Comparison of ENCODE assay signal across 1 cellular context in the genomic region with DNA sequence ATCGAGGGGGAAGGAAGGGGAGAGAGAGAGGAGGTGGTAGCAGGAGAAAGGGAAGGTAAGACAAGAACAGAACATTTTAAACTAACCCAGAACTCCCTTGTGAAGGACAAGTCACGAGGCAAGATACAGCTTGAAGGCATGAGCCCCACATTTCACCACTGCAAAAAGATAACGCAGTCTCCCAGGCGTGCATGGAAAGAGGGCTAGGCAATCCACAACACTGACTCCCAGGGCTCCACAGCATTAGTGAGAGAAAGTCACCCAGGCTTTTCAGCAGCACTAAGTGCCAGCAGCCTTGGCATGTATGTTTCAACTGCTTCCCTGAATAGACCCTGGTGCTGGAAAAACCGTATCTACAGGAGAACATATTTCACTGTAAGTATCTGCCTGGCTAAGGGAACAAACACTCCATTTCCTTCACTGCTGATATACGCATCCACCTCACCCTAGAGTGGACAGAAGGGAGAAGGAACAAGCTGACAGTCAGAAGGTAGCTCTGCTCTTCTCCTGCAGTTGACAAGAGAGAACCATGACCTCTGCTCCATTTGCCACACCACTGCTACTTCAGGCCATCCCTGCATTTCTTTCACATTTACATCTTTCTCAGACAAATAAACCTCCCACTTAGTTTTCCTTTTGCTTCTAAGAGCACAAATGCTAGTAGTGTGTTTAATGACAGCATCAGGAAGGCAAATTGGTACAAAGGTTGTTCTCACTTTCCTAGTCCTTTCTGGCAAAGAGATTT.
TF ChIP-seq lines count a peak whose summit lies in the region.

No MANE protein-coding gene starts in this region.

TF ChIP-seq in WTC11, 78 proteins besides CTCF, POLR2A, EP300 and RAD21 (continued from another document):
- TF ChIP-seq ZBTB43 (CRISPR knock-in tag; IDR thresholded peaks at IDR 0.05) (no peak), FOXK1 (CRISPR knock-in tag; IDR thresholded peaks at IDR 0.05) (no peak), NR1H2 (CRISPR knock-in tag; IDR thresholded peaks at IDR 0.05) (no peak)
- TF ChIP-seq, protein P1, sequence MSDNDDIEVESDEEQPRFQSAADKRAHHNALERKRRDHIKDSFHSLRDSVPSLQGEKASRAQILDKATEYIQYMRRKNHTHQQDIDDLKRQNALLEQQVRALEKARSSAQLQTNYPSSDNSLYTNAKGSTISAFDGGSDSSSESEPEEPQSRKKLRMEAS (CRISPR knock-in tag; IDR thresholded peaks at IDR 0.05): no peak
TF ChIP-seq in WTC11: peak in this region for 0.
